Comparison of ENCODE assay signal across 1 cellular context in the genomic region with DNA sequence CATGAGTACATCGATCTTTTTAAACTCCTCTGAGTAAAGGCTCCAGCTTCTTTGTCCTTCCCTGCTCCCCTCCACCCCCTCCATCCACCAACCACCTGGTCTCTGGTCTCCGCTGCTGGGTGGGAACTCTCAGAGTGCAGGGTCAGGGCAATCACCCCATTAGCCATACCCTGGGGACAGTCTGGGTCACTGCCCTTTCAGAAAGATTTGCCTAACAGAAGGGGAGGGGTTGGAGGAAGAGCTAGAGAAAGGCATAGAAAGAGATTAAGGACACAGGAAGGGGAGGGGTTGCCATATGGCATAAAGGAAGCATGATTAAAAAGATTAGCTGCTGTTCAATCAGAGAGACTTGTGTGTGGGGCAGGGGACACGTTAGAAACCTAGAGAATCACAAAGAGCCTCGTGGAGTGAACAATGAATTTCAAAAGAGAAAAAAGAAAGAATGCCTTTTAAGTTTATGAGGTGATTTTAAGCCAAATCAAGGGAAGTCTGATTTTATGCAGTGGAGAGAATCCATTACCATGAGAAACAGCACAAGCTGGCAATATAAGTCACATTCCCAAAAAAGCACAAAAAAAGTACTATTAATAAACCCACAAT.
A peak's percentile ranks its signal among the peaks of the same experiment; 100 is the strongest.
TF ChIP-seq lines count a peak whose summit lies in the region.

No MANE protein-coding gene starts in this region.

TF ChIP-seq in HepG2, 621 proteins besides CTCF, POLR2A, EP300 and RAD21 (continued from another document and continues in another):
- TF ChIP-seq, protein P1, sequence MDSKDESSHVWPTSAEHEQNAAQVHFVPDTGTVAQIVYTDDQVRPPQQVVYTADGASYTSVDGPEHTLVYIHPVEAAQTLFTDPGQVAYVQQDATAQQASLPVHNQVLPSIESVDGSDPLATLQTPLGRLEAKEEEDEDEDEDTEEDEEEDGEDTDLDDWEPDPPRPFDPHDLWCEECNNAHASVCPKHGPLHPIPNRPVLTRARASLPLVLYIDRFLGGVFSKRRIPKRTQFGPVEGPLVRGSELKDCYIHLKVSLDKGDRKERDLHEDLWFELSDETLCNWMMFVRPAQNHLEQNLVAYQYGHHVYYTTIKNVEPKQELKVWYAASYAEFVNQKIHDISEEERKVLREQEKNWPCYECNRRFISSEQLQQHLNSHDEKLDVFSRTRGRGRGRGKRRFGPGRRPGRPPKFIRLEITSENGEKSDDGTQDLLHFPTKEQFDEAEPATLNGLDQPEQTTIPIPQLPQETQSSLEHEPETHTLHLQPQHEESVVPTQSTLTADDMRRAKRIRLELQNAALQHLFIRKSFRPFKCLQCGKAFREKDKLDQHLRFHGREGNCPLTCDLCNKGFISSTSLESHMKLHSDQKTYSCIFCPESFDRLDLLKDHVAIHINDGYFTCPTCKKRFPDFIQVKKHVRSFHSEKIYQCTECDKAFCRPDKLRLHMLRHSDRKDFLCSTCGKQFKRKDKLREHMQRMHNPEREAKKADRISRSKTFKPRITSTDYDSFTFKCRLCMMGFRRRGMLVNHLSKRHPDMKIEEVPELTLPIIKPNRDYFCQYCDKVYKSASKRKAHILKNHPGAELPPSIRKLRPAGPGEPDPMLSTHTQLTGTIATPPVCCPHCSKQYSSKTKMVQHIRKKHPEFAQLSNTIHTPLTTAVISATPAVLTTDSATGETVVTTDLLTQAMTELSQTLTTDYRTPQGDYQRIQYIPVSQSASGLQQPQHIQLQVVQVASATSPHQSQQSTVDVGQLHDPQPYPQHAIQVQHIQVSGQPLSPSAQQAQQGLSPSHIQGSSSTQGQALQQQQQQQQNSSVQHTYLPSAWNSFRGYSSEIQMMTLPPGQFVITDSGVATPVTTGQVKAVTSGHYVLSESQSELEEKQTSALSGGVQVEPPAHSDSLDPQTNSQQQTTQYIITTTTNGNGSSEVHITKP (CRISPR knock-in tag; IDR thresholded peaks at IDR 0.05; ENCODE audit: low read depth): no peak
- TF ChIP-seq ZNF652 (CRISPR knock-in tag; IDR thresholded peaks at IDR 0.05; ENCODE audit: borderline replicate concordance, low read depth): no peak
- TF ChIP-seq ZNF549 (CRISPR knock-in tag; IDR thresholded peaks at IDR 0.05): no peak
- TF ChIP-seq HHEX (CRISPR knock-in tag; IDR thresholded peaks at IDR 0.05): no peak
- TF ChIP-seq GABPA (IDR thresholded peaks at IDR 0.05; ENCODE audit: low read depth, low read length): no peak
- 0 out of 2 replicates have a peak, but pooled peaks have one; percentile 21 for TF ChIP-seq GABPA (CRISPR knock-in tag; IDR thresholded peaks at IDR 0.05; ENCODE audit: low read depth)
- 0 out of 2 replicates have a peak, but pooled peaks have one; percentile 14 for TF ChIP-seq ZFX (CRISPR knock-in tag; IDR thresholded peaks at IDR 0.05; ENCODE audit: low read depth)
- no peak for TF ChIP-seq ZNF75D (CRISPR knock-in tag; IDR thresholded peaks at IDR 0.05; ENCODE audit: borderline replicate concordance)
- no peak for TF ChIP-seq ZNF691 (CRISPR knock-in tag; IDR thresholded peaks at IDR 0.05; ENCODE audit: borderline replicate concordance, low read depth)
- peak; percentile 45; the same call in 1 of the 2 replicates for TF ChIP-seq CREM (IDR thresholded peaks at IDR 0.05)
- no peak for TF ChIP-seq CREM (CRISPR knock-in tag; IDR thresholded peaks at IDR 0.05)
- TF ChIP-seq, protein P2, sequence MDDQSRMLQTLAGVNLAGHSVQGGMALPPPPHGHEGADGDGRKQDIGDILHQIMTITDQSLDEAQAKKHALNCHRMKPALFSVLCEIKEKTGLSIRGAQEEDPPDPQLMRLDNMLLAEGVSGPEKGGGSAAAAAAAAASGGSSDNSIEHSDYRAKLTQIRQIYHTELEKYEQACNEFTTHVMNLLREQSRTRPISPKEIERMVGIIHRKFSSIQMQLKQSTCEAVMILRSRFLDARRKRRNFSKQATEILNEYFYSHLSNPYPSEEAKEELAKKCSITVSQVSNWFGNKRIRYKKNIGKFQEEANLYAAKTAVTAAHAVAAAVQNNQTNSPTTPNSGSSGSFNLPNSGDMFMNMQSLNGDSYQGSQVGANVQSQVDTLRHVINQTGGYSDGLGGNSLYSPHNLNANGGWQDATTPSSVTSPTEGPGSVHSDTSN (CRISPR knock-in tag; IDR thresholded peaks at IDR 0.05; ENCODE audit: borderline replicate concordance): no peak
- TF ChIP-seq SMAD3 (CRISPR knock-in tag; IDR thresholded peaks at IDR 0.05): no peak
- TF ChIP-seq ZBTB7B (CRISPR knock-in tag; IDR thresholded peaks at IDR 0.05): 0 out of 2 replicates have a peak, but pooled peaks have one; percentile 29
- TF ChIP-seq SALL2 (CRISPR knock-in tag; IDR thresholded peaks at IDR 0.05): no peak
- TF ChIP-seq, protein P3, sequence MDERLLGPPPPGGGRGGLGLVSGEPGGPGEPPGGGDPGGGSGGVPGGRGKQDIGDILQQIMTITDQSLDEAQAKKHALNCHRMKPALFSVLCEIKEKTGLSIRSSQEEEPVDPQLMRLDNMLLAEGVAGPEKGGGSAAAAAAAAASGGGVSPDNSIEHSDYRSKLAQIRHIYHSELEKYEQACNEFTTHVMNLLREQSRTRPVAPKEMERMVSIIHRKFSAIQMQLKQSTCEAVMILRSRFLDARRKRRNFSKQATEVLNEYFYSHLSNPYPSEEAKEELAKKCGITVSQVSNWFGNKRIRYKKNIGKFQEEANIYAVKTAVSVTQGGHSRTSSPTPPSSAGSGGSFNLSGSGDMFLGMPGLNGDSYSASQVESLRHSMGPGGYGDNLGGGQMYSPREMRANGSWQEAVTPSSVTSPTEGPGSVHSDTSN (CRISPR knock-in tag; IDR thresholded peaks at IDR 0.05): no peak
- no peak for TF ChIP-seq ZIK1 (CRISPR knock-in tag; IDR thresholded peaks at IDR 0.05; ENCODE audit: borderline replicate concordance, low read depth)
- TF ChIP-seq ZNF609 (CRISPR knock-in tag; IDR thresholded peaks at IDR 0.05; ENCODE audit: borderline replicate concordance): peak; percentile 78; the same call in 1 of the 2 replicates
- TF ChIP-seq CREB3 (CRISPR knock-in tag; IDR thresholded peaks at IDR 0.05): no peak
- TF ChIP-seq ZNF766 (CRISPR knock-in tag; IDR thresholded peaks at IDR 0.05; ENCODE audit: borderline replicate concordance): no peak
- TF ChIP-seq YY1 (IDR thresholded peaks at IDR 0.05; ENCODE audit: insufficient read depth, insufficient replicate concordance, low read depth, low read length): no peak
- peak; percentile 38; the same call in 1 of the 2 replicates for TF ChIP-seq TARDBP (CRISPR knock-in tag; IDR thresholded peaks at IDR 0.05)
- no peak for TF ChIP-seq AHDC1 (CRISPR knock-in tag; IDR thresholded peaks at IDR 0.05; ENCODE audit: borderline replicate concordance)
- TF ChIP-seq, protein P4, sequence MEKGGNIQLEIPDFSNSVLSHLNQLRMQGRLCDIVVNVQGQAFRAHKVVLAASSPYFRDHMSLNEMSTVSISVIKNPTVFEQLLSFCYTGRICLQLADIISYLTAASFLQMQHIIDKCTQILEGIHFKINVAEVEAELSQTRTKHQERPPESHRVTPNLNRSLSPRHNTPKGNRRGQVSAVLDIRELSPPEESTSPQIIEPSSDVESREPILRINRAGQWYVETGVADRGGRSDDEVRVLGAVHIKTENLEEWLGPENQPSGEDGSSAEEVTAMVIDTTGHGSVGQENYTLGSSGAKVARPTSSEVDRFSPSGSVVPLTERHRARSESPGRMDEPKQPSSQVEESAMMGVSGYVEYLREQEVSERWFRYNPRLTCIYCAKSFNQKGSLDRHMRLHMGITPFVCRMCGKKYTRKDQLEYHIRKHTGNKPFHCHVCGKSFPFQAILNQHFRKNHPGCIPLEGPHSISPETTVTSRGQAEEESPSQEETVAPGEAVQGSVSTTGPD (CRISPR knock-in tag; IDR thresholded peaks at IDR 0.05): no peak
- TF ChIP-seq NR2F2 (IDR thresholded peaks at IDR 0.05; ENCODE audit: borderline replicate concordance, low read depth): peak; percentile 78; the same call in 1 of the 2 replicates
- TF ChIP-seq ELF3 (CRISPR knock-in tag; IDR thresholded peaks at IDR 0.05): peak; percentile 54; the same call in 1 of the 2 replicates
- TF ChIP-seq NCOA1 (CRISPR knock-in tag; IDR thresholded peaks at IDR 0.05): no peak
